Comparison of ENCODE assay signal across 8 cellular contexts in genomic region chr13:73335226-73335625, GRCh38.
DNase-seq lines count a peak whose midpoint lies in the region; ATAC-seq, FAIRE-seq and TF ChIP-seq lines count a peak whose summit lies in the region.

No MANE protein-coding gene starts in this region.

- H3K27me3 Mint-ChIP-seq in glutamatergic neuron (ENCODE audit: unreplicated experiment): no peaks in the 10 kb centered on the region

- ATAC-seq in GM21528 (IDR thresholded peaks at IDR 0.05; ENCODE audit: low FRiP score, unreplicated experiment): peak; percentile 94
- ATAC-seq in HG03571 (IDR thresholded peaks at IDR 0.05; ENCODE audit: unreplicated experiment): peak; percentile 99

- no peak for TF ChIP-seq POLR2A in sigmoid colon (IDR thresholded peaks at IDR 0.05)

- no peaks in the 10 kb centered on the region for H3K4me1 Mint-ChIP-seq in glutamatergic neuron (ENCODE audit: low read depth, unreplicated experiment)

- no peak for TF ChIP-seq EP300 in sigmoid colon (IDR thresholded peaks at IDR 0.05)

- no peaks in the 10 kb centered on the region for H3K36me3 ChIP-seq in sigmoid colon

- TF ChIP-seq CTCF in D721Med (IDR thresholded peaks at IDR 0.05; ENCODE audit: insufficient read depth, missing control alignments) (no peak), fibroblast of the aortic adventitia (IDR thresholded peaks at IDR 0.05; ENCODE audit: insufficient read depth, low read length) (no peak), glutamatergic neuron (IDR thresholded peaks at IDR 0.05; ENCODE audit: partially characterized antibody, unreplicated experiment) (no peak), sigmoid colon (IDR thresholded peaks at IDR 0.05) (no peak)

- H3K27ac ChIP-seq in sigmoid colon: no peak overlapping the region

- WGBS in sigmoid colon, 2 donors: 62 to 75% methylated on average over 5 of the region's 5 CpGs

- no peaks in the 10 kb centered on the region for H3K27me3 ChIP-seq in sigmoid colon

- H3K4me3 Mint-ChIP-seq in glutamatergic neuron (ENCODE audit: unreplicated experiment): no peak overlapping the region

- H3K36me3 Mint-ChIP-seq in glutamatergic neuron (ENCODE audit: unreplicated experiment): no peaks in the 10 kb centered on the region

- FAIRE-seq in D721Med (lab: Jason Lieb, UNC): peak; percentile 93

- peak; percentile 24 for DNase-seq in D721Med (ENCODE audit: insufficient read length, low spot score)
- peak; percentile 20 for DNase-seq in fibroblast of the aortic adventitia (ENCODE audit: low read depth)
- DNase-seq in SK-N-DZ (ENCODE audit: low spot score): no peak
- no peak for DNase-seq in glutamatergic neuron
- DNase-seq in sigmoid colon: no peak
- no peak for DNase-seq in dedifferentiated amniotic fluid mesenchymal stem cell (ENCODE audit: extremely low spot score)

- H3K4me3 ChIP-seq in fibroblast of the aortic adventitia (ENCODE audit: low read depth, low read length) (no peak overlapping the region), sigmoid colon (no peak overlapping the region)

- H3K27ac Mint-ChIP-seq in glutamatergic neuron (ENCODE audit: unreplicated experiment): no peak overlapping the region

- H3K4me1 ChIP-seq in sigmoid colon: no peaks in the 10 kb centered on the region

- no peaks in the 10 kb centered on the region for H3K9me3 Mint-ChIP-seq in glutamatergic neuron (ENCODE audit: unreplicated experiment)

- intact Hi-C loops in sigmoid colon (cut with DNase I): no loop called here

- H3K9me3 ChIP-seq in sigmoid colon: no peaks in the 10 kb centered on the region

Comparison
In these comparisons a context has a peak if more than half of its experiments do, and no peak if none do; other contexts are left out.
1. DNase-seq: peak in D721Med (single experiment) and fibroblast of the aortic adventitia (single experiment); none in SK-N-DZ (single experiment), glutamatergic neuron (single experiment), sigmoid colon (single experiment) and dedifferentiated amniotic fluid mesenchymal stem cell (single experiment).